Comparison of ENCODE assay signal across 1 cellular context in genomic region chr20:1086273-1087213, GRCh38.
TF ChIP-seq lines count a peak whose summit lies in the region.

No MANE protein-coding gene starts in this region.

TF ChIP-seq in GM23338, 12 proteins besides CTCF, POLR2A, EP300 and RAD21:
- TF ChIP-seq, protein P1, sequence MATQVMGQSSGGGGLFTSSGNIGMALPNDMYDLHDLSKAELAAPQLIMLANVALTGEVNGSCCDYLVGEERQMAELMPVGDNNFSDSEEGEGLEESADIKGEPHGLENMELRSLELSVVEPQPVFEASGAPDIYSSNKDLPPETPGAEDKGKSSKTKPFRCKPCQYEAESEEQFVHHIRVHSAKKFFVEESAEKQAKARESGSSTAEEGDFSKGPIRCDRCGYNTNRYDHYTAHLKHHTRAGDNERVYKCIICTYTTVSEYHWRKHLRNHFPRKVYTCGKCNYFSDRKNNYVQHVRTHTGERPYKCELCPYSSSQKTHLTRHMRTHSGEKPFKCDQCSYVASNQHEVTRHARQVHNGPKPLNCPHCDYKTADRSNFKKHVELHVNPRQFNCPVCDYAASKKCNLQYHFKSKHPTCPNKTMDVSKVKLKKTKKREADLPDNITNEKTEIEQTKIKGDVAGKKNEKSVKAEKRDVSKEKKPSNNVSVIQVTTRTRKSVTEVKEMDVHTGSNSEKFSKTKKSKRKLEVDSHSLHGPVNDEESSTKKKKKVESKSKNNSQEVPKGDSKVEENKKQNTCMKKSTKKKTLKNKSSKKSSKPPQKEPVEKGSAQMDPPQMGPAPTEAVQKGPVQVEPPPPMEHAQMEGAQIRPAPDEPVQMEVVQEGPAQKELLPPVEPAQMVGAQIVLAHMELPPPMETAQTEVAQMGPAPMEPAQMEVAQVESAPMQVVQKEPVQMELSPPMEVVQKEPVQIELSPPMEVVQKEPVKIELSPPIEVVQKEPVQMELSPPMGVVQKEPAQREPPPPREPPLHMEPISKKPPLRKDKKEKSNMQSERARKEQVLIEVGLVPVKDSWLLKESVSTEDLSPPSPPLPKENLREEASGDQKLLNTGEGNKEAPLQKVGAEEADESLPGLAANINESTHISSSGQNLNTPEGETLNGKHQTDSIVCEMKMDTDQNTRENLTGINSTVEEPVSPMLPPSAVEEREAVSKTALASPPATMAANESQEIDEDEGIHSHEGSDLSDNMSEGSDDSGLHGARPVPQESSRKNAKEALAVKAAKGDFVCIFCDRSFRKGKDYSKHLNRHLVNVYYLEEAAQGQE (IDR thresholded peaks at IDR 0.05; ENCODE audit: unreplicated experiment): no peak
- TF ChIP-seq STAT1 (IDR thresholded peaks at IDR 0.05; ENCODE audit: unreplicated experiment) (no peak), EZH2phosphoT487 (IDR thresholded peaks at IDR 0.05; ENCODE audit: unreplicated experiment) (no peak)
- TF ChIP-seq, protein P2, sequence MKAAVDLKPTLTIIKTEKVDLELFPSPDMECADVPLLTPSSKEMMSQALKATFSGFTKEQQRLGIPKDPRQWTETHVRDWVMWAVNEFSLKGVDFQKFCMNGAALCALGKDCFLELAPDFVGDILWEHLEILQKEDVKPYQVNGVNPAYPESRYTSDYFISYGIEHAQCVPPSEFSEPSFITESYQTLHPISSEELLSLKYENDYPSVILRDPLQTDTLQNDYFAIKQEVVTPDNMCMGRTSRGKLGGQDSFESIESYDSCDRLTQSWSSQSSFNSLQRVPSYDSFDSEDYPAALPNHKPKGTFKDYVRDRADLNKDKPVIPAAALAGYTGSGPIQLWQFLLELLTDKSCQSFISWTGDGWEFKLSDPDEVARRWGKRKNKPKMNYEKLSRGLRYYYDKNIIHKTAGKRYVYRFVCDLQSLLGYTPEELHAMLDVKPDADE (IDR thresholded peaks at IDR 0.05): no peak
